In the genomic region with DNA sequence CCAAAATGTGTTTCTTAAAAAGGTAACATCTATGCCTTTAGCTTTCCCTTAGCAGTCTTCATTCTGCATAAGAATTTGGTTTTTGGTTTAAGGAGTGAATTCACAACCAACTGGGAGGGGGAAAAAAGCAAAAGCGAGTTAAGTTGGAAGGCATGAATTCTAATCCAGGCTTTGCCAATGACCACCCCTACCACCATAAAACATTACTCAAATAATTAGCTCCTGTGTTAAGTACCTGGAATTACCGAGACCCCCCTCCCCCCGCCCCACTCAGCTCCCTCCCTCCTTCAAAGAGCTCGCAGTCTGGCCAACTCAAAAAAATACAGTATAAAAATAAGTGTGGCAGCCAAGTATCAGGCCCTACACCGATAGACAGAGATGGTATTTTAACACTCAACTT, we compare ENCODE assay signal across 1 cellular context.
TF ChIP-seq lines count a peak whose summit lies in the region.

No MANE protein-coding gene starts in this region.

TF ChIP-seq in WTC11, 78 proteins besides CTCF, POLR2A, EP300 and RAD21 (continued from another document):
- no peak for TF ChIP-seq ZNF425 (CRISPR knock-in tag; conservative IDR thresholded peaks at IDR 0.05)
- TF ChIP-seq, protein P1, sequence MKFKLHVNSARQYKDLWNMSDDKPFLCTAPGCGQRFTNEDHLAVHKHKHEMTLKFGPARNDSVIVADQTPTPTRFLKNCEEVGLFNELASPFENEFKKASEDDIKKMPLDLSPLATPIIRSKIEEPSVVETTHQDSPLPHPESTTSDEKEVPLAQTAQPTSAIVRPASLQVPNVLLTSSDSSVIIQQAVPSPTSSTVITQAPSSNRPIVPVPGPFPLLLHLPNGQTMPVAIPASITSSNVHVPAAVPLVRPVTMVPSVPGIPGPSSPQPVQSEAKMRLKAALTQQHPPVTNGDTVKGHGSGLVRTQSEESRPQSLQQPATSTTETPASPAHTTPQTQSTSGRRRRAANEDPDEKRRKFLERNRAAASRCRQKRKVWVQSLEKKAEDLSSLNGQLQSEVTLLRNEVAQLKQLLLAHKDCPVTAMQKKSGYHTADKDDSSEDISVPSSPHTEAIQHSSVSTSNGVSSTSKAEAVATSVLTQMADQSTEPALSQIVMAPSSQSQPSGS (CRISPR knock-in tag; IDR thresholded peaks at IDR 0.05; ENCODE audit: borderline replicate concordance, low read depth), result no peak
